17 cellular contexts compared by ENCODE assay signal in the genomic region with DNA sequence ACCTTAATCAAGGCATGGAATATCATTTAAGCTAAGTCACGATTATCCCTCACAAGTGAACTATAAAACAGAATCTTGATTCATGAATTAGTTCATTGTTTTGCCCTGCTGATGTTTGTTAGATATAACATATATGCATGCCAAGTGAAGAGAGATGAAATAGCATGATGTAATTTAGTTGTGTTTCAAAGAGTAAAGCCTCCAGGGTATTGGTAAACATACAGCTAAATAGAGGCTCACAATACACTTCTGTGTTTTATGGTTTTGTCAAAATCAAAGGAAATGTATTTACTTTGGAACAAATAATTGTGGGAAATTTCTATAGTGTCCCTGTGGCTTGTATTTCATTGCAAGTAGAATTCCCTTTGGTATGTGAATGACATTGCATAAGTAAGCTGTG.
DNase-seq lines count a peak whose midpoint lies in the region; ATAC-seq lines count a peak whose summit lies in the region.
"Had no signal": no experiment of that assay in that cellular context is flagged by ENCODE, and none has a peak within 500 bp of the region (broad histone marks: within the 10 kb centered on the region; RNA-seq: fewer than 3 reads in every experiment).

No MANE protein-coding gene starts in this region.

- H3K4me3 Mint-ChIP-seq in activated naive CD4-positive, alpha-beta T cell treated with anti-CD3 and anti-CD28 coated beads, Interleukin-2, amount 10 ng/mL, durations not matched to agents 7 days and 5 days: no peak overlapping the region
- H3K4me3 Mint-ChIP-seq: CD4-positive, alpha-beta memory T cell; H9; HFFc6 had no signal

- peaks cover 4% of the 10 kb centered on the region for H3K36me3 Mint-ChIP-seq in activated naive CD4-positive, alpha-beta T cell treated with anti-CD3 and anti-CD28 coated beads, Interleukin-2, amount 10 ng/mL, durations not matched to agents 7 days and 5 days
- H3K36me3 Mint-ChIP-seq: CD4-positive, alpha-beta memory T cell had no signal

- H3K4me1 Mint-ChIP-seq in activated naive CD4-positive, alpha-beta T cell treated with anti-CD3 and anti-CD28 coated beads, Interleukin-2, amount 10 ng/mL, durations not matched to agents 7 days and 5 days: no peaks in the 10 kb centered on the region
- H3K4me1 Mint-ChIP-seq: CD4-positive, alpha-beta memory T cell; H9 had no signal

- DNase-seq in H4 (ENCODE audit: low spot score) (peak; percentile 9), RPMI7951 (ENCODE audit: low read depth) (peak; percentile 14), SW480 (ENCODE audit: low spot score) (peak; percentile 32), GOT3 (lab: John Stamatoyannopoulos, UW) (no peak), NCI-H1092 treated with DMSO at 0.1 percent for 48 hours (lab: John Stamatoyannopoulos, UW) (no peak)
- DNase-seq in activated naive CD4-positive, alpha-beta T cell treated with anti-CD3 and anti-CD28 coated beads, Interleukin-2, amount 10 ng/mL, durations not matched to agents 7 days and 5 days: no peak
- DNase-seq: C1 segment of cervical spinal cord; Calu3; CD4-positive, alpha-beta memory T cell; COR-L47; DMS53; DMS79 treated with DMSO at 0.1 percent for 48 hours; GF-D8; H9; HFFc6 had no signal

- H3K27me3 Mint-ChIP-seq in activated naive CD4-positive, alpha-beta T cell treated with anti-CD3 and anti-CD28 coated beads, Interleukin-2, amount 10 ng/mL, durations not matched to agents 7 days and 5 days: no peaks in the 10 kb centered on the region
- H3K27me3 Mint-ChIP-seq: CD4-positive, alpha-beta memory T cell had no signal

- no peak overlapping the region for H3K27ac Mint-ChIP-seq in activated naive CD4-positive, alpha-beta T cell treated with anti-CD3 and anti-CD28 coated beads, Interleukin-2, amount 10 ng/mL, durations not matched to agents 7 days and 5 days
- H3K27ac Mint-ChIP-seq: CD4-positive, alpha-beta memory T cell; H9; HFFc6 had no signal

- peaks cover 2% of the 10 kb centered on the region for H3K9me3 Mint-ChIP-seq in activated naive CD4-positive, alpha-beta T cell treated with anti-CD3 and anti-CD28 coated beads, Interleukin-2, amount 10 ng/mL, durations not matched to agents 7 days and 5 days
- H3K9me3 Mint-ChIP-seq: H9, HFFc6 had no signal

- ATAC-seq in GM18519 (IDR thresholded peaks at IDR 0.05; ENCODE audit: low FRiP score, unreplicated experiment): no peak
- ATAC-seq: HCT116 had no signal

- CTCF ChIA-PET in activated naive CD4-positive, alpha-beta T cell treated with anti-CD3 and anti-CD28 coated beads, Interleukin-2, amount 10 ng/mL, durations not matched to agents 7 days and 5 days (lab: Charles Lee): no interaction called here

Comparison
In these comparisons a context has a peak if more than half of its experiments do, and no peak if none do; other contexts are left out.
1. DNase-seq: peak in H4 (single experiment), RPMI7951 (single experiment) and SW480 (single experiment); none in GOT3 (single experiment), activated naive CD4-positive, alpha-beta T cell treated with anti-CD3 and anti-CD28 coated beads, Interleukin-2, amount 10 ng/mL, durations not matched to agents 7 days and 5 days (single experiment) and NCI-H1092 treated with DMSO at 0.1 percent for 48 hours (single experiment).